ENCODE assay signal across 1 cellular context in the genomic region with DNA sequence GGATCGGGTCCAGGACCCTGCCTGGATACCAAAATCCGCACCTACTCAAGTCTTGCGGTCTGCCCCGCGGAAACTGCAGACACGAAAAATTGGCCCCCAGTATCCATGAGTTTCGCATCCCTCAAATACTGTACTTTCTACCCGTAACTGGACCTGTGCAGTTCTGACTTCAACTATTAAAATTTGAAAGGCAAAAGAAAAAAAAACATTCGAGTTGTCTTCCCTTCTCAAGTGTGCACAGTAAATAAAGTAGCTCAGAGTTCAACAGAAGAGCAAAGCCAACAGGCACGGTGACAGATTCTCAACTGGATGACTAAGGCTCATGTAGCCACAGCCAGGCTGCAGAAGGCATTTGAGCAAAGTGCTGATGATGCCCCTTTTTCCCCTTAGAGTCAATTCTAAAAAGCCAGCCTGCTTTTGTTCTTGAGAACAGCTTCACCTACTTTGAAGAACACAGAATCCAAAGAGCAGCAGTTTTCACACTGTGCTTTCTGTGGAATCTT.
A peak's percentile ranks its signal among the peaks of the same experiment; 100 is the strongest.
TF ChIP-seq lines count a peak whose summit lies in the region.

No MANE protein-coding gene starts in this region.

TF ChIP-seq in HepG2, 621 proteins besides CTCF, POLR2A, EP300 and RAD21 (continued from another document and continues in another):
- TF ChIP-seq, protein P1, sequence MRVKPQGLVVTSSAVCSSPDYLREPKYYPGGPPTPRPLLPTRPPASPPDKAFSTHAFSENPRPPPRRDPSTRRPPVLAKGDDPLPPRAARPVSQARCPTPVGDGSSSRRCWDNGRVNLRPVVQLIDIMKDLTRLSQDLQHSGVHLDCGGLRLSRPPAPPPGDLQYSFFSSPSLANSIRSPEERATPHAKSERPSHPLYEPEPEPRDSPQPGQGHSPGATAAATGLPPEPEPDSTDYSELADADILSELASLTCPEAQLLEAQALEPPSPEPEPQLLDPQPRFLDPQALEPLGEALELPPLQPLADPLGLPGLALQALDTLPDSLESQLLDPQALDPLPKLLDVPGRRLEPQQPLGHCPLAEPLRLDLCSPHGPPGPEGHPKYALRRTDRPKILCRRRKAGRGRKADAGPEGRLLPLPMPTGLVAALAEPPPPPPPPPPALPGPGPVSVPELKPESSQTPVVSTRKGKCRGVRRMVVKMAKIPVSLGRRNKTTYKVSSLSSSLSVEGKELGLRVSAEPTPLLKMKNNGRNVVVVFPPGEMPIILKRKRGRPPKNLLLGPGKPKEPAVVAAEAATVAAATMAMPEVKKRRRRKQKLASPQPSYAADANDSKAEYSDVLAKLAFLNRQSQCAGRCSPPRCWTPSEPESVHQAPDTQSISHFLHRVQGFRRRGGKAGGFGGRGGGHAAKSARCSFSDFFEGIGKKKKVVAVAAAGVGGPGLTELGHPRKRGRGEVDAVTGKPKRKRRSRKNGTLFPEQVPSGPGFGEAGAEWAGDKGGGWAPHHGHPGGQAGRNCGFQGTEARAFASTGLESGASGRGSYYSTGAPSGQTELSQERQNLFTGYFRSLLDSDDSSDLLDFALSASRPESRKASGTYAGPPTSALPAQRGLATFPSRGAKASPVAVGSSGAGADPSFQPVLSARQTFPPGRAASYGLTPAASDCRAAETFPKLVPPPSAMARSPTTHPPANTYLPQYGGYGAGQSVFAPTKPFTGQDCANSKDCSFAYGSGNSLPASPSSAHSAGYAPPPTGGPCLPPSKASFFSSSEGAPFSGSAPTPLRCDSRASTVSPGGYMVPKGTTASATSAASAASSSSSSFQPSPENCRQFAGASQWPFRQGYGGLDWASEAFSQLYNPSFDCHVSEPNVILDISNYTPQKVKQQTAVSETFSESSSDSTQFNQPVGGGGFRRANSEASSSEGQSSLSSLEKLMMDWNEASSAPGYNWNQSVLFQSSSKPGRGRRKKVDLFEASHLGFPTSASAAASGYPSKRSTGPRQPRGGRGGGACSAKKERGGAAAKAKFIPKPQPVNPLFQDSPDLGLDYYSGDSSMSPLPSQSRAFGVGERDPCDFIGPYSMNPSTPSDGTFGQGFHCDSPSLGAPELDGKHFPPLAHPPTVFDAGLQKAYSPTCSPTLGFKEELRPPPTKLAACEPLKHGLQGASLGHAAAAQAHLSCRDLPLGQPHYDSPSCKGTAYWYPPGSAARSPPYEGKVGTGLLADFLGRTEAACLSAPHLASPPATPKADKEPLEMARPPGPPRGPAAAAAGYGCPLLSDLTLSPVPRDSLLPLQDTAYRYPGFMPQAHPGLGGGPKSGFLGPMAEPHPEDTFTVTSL (CRISPR knock-in tag; IDR thresholded peaks at IDR 0.05; ENCODE audit: borderline replicate concordance), result peak; percentile 91; the same call in 1 of the 2 replicates
- TF ChIP-seq ZNF619 (CRISPR knock-in tag; IDR thresholded peaks at IDR 0.05) (no peak), PITX1 (CRISPR knock-in tag; IDR thresholded peaks at IDR 0.05) (peak; percentile 76), NRL (CRISPR knock-in tag; IDR thresholded peaks at IDR 0.05; ENCODE audit: borderline replicate concordance) (no peak), ZNF7 (CRISPR knock-in tag; IDR thresholded peaks at IDR 0.05) (peak; percentile 78), ZNF556 (CRISPR knock-in tag; IDR thresholded peaks at IDR 0.05; ENCODE audit: borderline replicate concordance) (peak; percentile 76), RORA (CRISPR knock-in tag; IDR thresholded peaks at IDR 0.05) (no peak), PRPF4 (IDR thresholded peaks at IDR 0.05; ENCODE audit: low read depth, low read length, poor library complexity, severe bottlenecking) (no peak), SALL2 (CRISPR knock-in tag; IDR thresholded peaks at IDR 0.05) (no peak), ZFY (CRISPR knock-in tag; IDR thresholded peaks at IDR 0.05) (no peak), ZMAT3 (CRISPR knock-in tag; conservative IDR thresholded peaks at IDR 0.05) (peak; percentile 88), HIVEP1 (CRISPR knock-in tag; IDR thresholded peaks at IDR 0.05) (no peak), KLF11 (CRISPR knock-in tag; IDR thresholded peaks at IDR 0.05) (no peak), ZNF782 (CRISPR knock-in tag; IDR thresholded peaks at IDR 0.05; ENCODE audit: borderline replicate concordance) (no peak), ZFP36L1 (CRISPR knock-in tag; IDR thresholded peaks at IDR 0.05) (0 out of 2 replicates have a peak, but pooled peaks have one; percentile 28), ZBTB26 (CRISPR knock-in tag; IDR thresholded peaks at IDR 0.05; ENCODE audit: borderline replicate concordance) (no peak), MTA3 (CRISPR knock-in tag; IDR thresholded peaks at IDR 0.05) (no peak), TFAP4 (IDR thresholded peaks at IDR 0.05; ENCODE audit: borderline replicate concordance, low read depth) (no peak), EHMT2 (IDR thresholded peaks at IDR 0.05; ENCODE audit: borderline replicate concordance, low read depth, low read length) (no peak), RXRB (CRISPR knock-in tag; IDR thresholded peaks at IDR 0.05; ENCODE audit: borderline replicate concordance) (peak; percentile 93), FOXO4 (CRISPR knock-in tag; conservative IDR thresholded peaks at IDR 0.05) (no peak), KDM2A (CRISPR knock-in tag; IDR thresholded peaks at IDR 0.05; ENCODE audit: borderline replicate concordance, low read depth) (0 out of 2 replicates have a peak, but pooled peaks have one; percentile 45), KAT2B (IDR thresholded peaks at IDR 0.05; ENCODE audit: borderline replicate concordance, low read depth, low read length) (no peak), SATB2 (CRISPR knock-in tag; IDR thresholded peaks at IDR 0.05) (no peak), NBN (conservative IDR thresholded peaks at IDR 0.05) (no peak)
- TF ChIP-seq, protein P2, sequence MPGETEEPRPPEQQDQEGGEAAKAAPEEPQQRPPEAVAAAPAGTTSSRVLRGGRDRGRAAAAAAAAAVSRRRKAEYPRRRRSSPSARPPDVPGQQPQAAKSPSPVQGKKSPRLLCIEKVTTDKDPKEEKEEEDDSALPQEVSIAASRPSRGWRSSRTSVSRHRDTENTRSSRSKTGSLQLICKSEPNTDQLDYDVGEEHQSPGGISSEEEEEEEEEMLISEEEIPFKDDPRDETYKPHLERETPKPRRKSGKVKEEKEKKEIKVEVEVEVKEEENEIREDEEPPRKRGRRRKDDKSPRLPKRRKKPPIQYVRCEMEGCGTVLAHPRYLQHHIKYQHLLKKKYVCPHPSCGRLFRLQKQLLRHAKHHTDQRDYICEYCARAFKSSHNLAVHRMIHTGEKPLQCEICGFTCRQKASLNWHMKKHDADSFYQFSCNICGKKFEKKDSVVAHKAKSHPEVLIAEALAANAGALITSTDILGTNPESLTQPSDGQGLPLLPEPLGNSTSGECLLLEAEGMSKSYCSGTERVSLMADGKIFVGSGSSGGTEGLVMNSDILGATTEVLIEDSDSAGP (CRISPR knock-in tag; IDR thresholded peaks at IDR 0.05; ENCODE audit: borderline replicate concordance), result 0 out of 2 replicates have a peak, but pooled peaks have one; percentile 21
- TF ChIP-seq, protein P3, sequence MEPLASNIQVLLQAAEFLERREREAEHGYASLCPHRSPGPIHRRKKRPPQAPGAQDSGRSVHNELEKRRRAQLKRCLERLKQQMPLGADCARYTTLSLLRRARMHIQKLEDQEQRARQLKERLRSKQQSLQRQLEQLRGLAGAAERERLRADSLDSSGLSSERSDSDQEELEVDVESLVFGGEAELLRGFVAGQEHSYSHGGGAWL (CRISPR knock-in tag; IDR thresholded peaks at IDR 0.05), result no peak
- TF ChIP-seq, protein P4, sequence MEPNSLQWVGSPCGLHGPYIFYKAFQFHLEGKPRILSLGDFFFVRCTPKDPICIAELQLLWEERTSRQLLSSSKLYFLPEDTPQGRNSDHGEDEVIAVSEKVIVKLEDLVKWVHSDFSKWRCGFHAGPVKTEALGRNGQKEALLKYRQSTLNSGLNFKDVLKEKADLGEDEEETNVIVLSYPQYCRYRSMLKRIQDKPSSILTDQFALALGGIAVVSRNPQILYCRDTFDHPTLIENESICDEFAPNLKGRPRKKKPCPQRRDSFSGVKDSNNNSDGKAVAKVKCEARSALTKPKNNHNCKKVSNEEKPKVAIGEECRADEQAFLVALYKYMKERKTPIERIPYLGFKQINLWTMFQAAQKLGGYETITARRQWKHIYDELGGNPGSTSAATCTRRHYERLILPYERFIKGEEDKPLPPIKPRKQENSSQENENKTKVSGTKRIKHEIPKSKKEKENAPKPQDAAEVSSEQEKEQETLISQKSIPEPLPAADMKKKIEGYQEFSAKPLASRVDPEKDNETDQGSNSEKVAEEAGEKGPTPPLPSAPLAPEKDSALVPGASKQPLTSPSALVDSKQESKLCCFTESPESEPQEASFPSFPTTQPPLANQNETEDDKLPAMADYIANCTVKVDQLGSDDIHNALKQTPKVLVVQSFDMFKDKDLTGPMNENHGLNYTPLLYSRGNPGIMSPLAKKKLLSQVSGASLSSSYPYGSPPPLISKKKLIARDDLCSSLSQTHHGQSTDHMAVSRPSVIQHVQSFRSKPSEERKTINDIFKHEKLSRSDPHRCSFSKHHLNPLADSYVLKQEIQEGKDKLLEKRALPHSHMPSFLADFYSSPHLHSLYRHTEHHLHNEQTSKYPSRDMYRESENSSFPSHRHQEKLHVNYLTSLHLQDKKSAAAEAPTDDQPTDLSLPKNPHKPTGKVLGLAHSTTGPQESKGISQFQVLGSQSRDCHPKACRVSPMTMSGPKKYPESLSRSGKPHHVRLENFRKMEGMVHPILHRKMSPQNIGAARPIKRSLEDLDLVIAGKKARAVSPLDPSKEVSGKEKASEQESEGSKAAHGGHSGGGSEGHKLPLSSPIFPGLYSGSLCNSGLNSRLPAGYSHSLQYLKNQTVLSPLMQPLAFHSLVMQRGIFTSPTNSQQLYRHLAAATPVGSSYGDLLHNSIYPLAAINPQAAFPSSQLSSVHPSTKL (CRISPR knock-in tag; IDR thresholded peaks at IDR 0.05), result peak; percentile 93
- TF ChIP-seq, protein P5, sequence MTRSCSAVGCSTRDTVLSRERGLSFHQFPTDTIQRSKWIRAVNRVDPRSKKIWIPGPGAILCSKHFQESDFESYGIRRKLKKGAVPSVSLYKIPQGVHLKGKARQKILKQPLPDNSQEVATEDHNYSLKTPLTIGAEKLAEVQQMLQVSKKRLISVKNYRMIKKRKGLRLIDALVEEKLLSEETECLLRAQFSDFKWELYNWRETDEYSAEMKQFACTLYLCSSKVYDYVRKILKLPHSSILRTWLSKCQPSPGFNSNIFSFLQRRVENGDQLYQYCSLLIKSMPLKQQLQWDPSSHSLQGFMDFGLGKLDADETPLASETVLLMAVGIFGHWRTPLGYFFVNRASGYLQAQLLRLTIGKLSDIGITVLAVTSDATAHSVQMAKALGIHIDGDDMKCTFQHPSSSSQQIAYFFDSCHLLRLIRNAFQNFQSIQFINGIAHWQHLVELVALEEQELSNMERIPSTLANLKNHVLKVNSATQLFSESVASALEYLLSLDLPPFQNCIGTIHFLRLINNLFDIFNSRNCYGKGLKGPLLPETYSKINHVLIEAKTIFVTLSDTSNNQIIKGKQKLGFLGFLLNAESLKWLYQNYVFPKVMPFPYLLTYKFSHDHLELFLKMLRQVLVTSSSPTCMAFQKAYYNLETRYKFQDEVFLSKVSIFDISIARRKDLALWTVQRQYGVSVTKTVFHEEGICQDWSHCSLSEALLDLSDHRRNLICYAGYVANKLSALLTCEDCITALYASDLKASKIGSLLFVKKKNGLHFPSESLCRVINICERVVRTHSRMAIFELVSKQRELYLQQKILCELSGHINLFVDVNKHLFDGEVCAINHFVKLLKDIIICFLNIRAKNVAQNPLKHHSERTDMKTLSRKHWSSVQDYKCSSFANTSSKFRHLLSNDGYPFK (CRISPR knock-in tag; IDR thresholded peaks at IDR 0.05; ENCODE audit: borderline replicate concordance), result no peak
- TF ChIP-seq, protein P6, sequence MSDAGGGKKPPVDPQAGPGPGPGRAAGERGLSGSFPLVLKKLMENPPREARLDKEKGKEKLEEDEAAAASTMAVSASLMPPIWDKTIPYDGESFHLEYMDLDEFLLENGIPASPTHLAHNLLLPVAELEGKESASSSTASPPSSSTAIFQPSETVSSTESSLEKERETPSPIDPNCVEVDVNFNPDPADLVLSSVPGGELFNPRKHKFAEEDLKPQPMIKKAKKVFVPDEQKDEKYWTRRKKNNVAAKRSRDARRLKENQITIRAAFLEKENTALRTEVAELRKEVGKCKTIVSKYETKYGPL (CRISPR knock-in tag; IDR thresholded peaks at IDR 0.05), result no peak
- TF ChIP-seq, protein P7, sequence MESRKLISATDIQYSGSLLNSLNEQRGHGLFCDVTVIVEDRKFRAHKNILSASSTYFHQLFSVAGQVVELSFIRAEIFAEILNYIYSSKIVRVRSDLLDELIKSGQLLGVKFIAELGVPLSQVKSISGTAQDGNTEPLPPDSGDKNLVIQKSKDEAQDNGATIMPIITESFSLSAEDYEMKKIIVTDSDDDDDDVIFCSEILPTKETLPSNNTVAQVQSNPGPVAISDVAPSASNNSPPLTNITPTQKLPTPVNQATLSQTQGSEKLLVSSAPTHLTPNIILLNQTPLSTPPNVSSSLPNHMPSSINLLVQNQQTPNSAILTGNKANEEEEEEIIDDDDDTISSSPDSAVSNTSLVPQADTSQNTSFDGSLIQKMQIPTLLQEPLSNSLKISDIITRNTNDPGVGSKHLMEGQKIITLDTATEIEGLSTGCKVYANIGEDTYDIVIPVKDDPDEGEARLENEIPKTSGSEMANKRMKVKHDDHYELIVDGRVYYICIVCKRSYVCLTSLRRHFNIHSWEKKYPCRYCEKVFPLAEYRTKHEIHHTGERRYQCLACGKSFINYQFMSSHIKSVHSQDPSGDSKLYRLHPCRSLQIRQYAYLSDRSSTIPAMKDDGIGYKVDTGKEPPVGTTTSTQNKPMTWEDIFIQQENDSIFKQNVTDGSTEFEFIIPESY (CRISPR knock-in tag; IDR thresholded peaks at IDR 0.05), result peak; percentile 74; the same call in 1 of the 2 replicates
